8 cellular contexts compared by ENCODE assay signal in the genomic region with DNA sequence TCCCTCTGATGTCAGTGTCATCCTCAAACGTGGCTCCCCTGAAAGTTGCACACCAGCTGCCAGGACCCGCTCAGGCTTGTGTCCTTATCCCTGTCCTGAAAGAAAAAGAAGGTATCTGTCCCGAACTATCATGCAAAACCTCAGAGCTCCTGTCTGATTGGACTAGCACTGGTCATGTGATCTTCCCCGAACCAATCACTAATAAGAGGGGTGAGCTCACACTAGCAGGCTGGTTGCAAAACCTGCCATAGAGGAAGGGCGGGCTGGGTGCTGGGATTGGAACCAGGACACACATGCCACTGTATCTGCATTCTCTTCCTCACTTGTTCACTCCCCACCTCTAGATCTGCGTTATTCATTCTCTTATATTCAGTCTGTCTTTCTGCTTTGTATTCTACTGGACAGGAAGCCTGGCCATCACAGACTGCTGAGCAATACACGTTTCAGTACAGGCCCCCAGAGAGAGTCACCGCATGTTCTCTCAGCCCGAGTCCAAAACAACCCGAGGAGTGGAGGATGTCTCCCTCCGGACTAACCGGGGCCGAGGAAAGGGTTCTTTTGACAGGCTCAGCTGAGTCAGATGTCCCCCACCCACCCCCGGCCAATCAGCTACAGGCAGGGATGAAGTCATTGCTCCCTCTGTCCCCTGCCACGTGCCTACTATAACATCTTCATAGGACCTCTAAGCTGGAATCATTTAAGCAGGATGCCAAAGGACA.
DNase-seq lines count a peak whose midpoint lies in the region; ATAC-seq and TF ChIP-seq lines count a peak whose summit lies in the region.

No MANE protein-coding gene starts in this region.

- H3K9me3 ChIP-seq in HEK293 (ENCODE audit: control insufficient read depth, insufficient read depth, low read depth, low read length) (no peaks in the 10 kb centered on the region; the same call in 1 of the 2 replicates), T-helper 17 cell (ENCODE audit: control insufficient read depth, low read length, poor library complexity, severe bottlenecking) (no peaks in the 10 kb centered on the region)

- CTCF ChIA-PET in activated CD8-positive, alpha-beta T cell treated with anti-CD3 and anti-CD28 coated beads for 36 hours (lab: Charles Lee), result interaction anchor here (1.1 kb wide), 1 partner anchor 15 kb away, joined by 3 read pairs; no protein-coding TSS in a partner anchor
- CTCF ChIA-PET in activated CD8-positive, alpha-beta T cell treated with anti-CD3 and anti-CD28 coated beads, Interleukin-2, amount 10 ng/mL, durations not matched to agents 7 days and 5 days (lab: Charles Lee), result interaction anchor here (1.2 to 1.5 kb wide), 2 partner anchors 13 to 38 kb away, joined by 3 to 4 read pairs; no protein-coding TSS in a partner anchor
- CTCF ChIA-PET in HEK293 (lab: Yijun Ruan, JAX), result interaction anchor here (0.5 to 1.9 kb wide), 10 partner anchors 15 to 1116 kb away, joined by 3 to 15 read pairs (median 4); no protein-coding TSS in a partner anchor

- no peak overlapping the region for H3K27ac Mint-ChIP-seq in activated CD8-positive, alpha-beta T cell treated with anti-CD3 and anti-CD28 coated beads for 36 hours
- H3K27ac Mint-ChIP-seq in activated CD8-positive, alpha-beta T cell treated with anti-CD3 and anti-CD28 coated beads, Interleukin-2, amount 10 ng/mL, durations not matched to agents 7 days and 5 days, result no peak overlapping the region
- H3K27ac Mint-ChIP-seq in T-helper 17 cell (no peak overlapping the region), naive B cell (no peak overlapping the region)
- H3K27ac Mint-ChIP-seq in activated T-helper 1 cell treated with anti-CD3 and anti-CD28 coated beads, Interleukin-12 subunit alpha, Interleukin-12 subunit beta, Interleukin-2, Interleukin-4 antibody, amounts not matched to agents 30 ng/mL and 10 ng/mL and 1 ng/mL, durations not matched to agents 14 hours and 24 hours and 36 hours, result no peak overlapping the region

- TF ChIP-seq CTCF in activated CD8-positive, alpha-beta T cell treated with anti-CD3 and anti-CD28 coated beads for 36 hours (IDR thresholded peaks at IDR 0.05), result no peak
- TF ChIP-seq CTCF in HEK293 (tag by site-specific recombination; IDR thresholded peaks at IDR 0.05), result no peak

- no peak overlapping the region for H3K4me3 ChIP-seq in HEK293 (ENCODE audit: low read depth, low read length)

- DNase-seq in activated CD8-positive, alpha-beta T cell treated with anti-CD3 and anti-CD28 coated beads for 36 hours, result peak; percentile 17
- no peak for DNase-seq in activated CD8-positive, alpha-beta T cell treated with anti-CD3 and anti-CD28 coated beads, Interleukin-2, amount 10 ng/mL, durations not matched to agents 7 days and 5 days
- DNase-seq in NCI-H1048 (lab: John Stamatoyannopoulos, UW), result peak; percentile 71
- DNase-seq in T-helper 17 cell, result no peak
- DNase-seq in fibroblast of the conjunctiva (ENCODE audit: low read depth), result peak; percentile 95
- DNase-seq in naive B cell, result peak; percentile 47
- no peak for DNase-seq in activated T-helper 1 cell treated with anti-CD3 and anti-CD28 coated beads, Interleukin-12 subunit alpha, Interleukin-12 subunit beta, Interleukin-2, Interleukin-4 antibody, amounts not matched to agents 30 ng/mL and 10 ng/mL and 1 ng/mL, durations not matched to agents 14 hours and 24 hours and 36 hours (ENCODE audit: low spot score)

- no peaks in the 10 kb centered on the region for H3K9me3 Mint-ChIP-seq in activated CD8-positive, alpha-beta T cell treated with anti-CD3 and anti-CD28 coated beads for 36 hours
- no peaks in the 10 kb centered on the region for H3K9me3 Mint-ChIP-seq in activated CD8-positive, alpha-beta T cell treated with anti-CD3 and anti-CD28 coated beads, Interleukin-2, amount 10 ng/mL, durations not matched to agents 7 days and 5 days (ENCODE audit: insufficient read depth)
- H3K9me3 Mint-ChIP-seq in naive B cell, result no peaks in the 10 kb centered on the region
- no peaks in the 10 kb centered on the region for H3K9me3 Mint-ChIP-seq in activated T-helper 1 cell treated with anti-CD3 and anti-CD28 coated beads, Interleukin-12 subunit alpha, Interleukin-12 subunit beta, Interleukin-2, Interleukin-4 antibody, amounts not matched to agents 30 ng/mL and 10 ng/mL and 1 ng/mL, durations not matched to agents 14 hours and 24 hours and 36 hours

- H3K4me1 ChIP-seq in HEK293 (ENCODE audit: control insufficient read depth, insufficient read depth, low read length), result peaks cover 29% of the 10 kb centered on the region

- no peaks in the 10 kb centered on the region for H3K36me3 Mint-ChIP-seq in activated CD8-positive, alpha-beta T cell treated with anti-CD3 and anti-CD28 coated beads for 36 hours (ENCODE audit: low read depth)
- no peaks in the 10 kb centered on the region for H3K36me3 Mint-ChIP-seq in activated CD8-positive, alpha-beta T cell treated with anti-CD3 and anti-CD28 coated beads, Interleukin-2, amount 10 ng/mL, durations not matched to agents 7 days and 5 days (ENCODE audit: low read depth)
- H3K36me3 Mint-ChIP-seq in T-helper 17 cell (ENCODE audit: low read depth) (peaks cover 9% of the 10 kb centered on the region), naive B cell (no peaks in the 10 kb centered on the region)
- H3K36me3 Mint-ChIP-seq in activated T-helper 1 cell treated with anti-CD3 and anti-CD28 coated beads, Interleukin-12 subunit alpha, Interleukin-12 subunit beta, Interleukin-2, Interleukin-4 antibody, amounts not matched to agents 30 ng/mL and 10 ng/mL and 1 ng/mL, durations not matched to agents 14 hours and 24 hours and 36 hours (ENCODE audit: low read depth), result no peaks in the 10 kb centered on the region

- no peak overlapping the region for H3K4me3 Mint-ChIP-seq in activated CD8-positive, alpha-beta T cell treated with anti-CD3 and anti-CD28 coated beads for 36 hours
- H3K4me3 Mint-ChIP-seq in activated CD8-positive, alpha-beta T cell treated with anti-CD3 and anti-CD28 coated beads, Interleukin-2, amount 10 ng/mL, durations not matched to agents 7 days and 5 days, result no peak overlapping the region
- H3K4me3 Mint-ChIP-seq in T-helper 17 cell (no peak overlapping the region), naive B cell (no peak overlapping the region)
- H3K4me3 Mint-ChIP-seq in activated T-helper 1 cell treated with anti-CD3 and anti-CD28 coated beads, Interleukin-12 subunit alpha, Interleukin-12 subunit beta, Interleukin-2, Interleukin-4 antibody, amounts not matched to agents 30 ng/mL and 10 ng/mL and 1 ng/mL, durations not matched to agents 14 hours and 24 hours and 36 hours, result no peak overlapping the region

- intact Hi-C loops in activated CD8-positive, alpha-beta T cell treated with anti-CD3 and anti-CD28 coated beads for 36 hours (cut with micrococcal nuclease), result no loop called here
- intact Hi-C loops in activated T-helper 1 cell treated with anti-CD3 and anti-CD28 coated beads, Interleukin-12 subunit alpha, Interleukin-12 subunit beta, Interleukin-2, Interleukin-4 antibody, amounts not matched to agents 30 ng/mL and 10 ng/mL and 1 ng/mL, durations not matched to agents 14 hours and 24 hours and 36 hours (cut with micrococcal nuclease), result loop anchor here (5.0 kb wide), 1 partner anchor 97 kb away; a partner anchor contains a TSS

- H3K36me3 ChIP-seq in HEK293 (ENCODE audit: control insufficient read depth in 2 of 2, insufficient read depth in 1 of 2, low read length in 2 of 2), result no peaks in the 10 kb centered on the region; a peak in 1 of 3 replicates

- peaks cover 5% of the 10 kb centered on the region for H3K4me1 Mint-ChIP-seq in activated CD8-positive, alpha-beta T cell treated with anti-CD3 and anti-CD28 coated beads for 36 hours (ENCODE audit: low read depth)
- H3K4me1 Mint-ChIP-seq in activated CD8-positive, alpha-beta T cell treated with anti-CD3 and anti-CD28 coated beads, Interleukin-2, amount 10 ng/mL, durations not matched to agents 7 days and 5 days (ENCODE audit: low read depth), result no peaks in the 10 kb centered on the region
- H3K4me1 Mint-ChIP-seq in T-helper 17 cell (peaks cover 16% of the 10 kb centered on the region), naive B cell (peaks cover 21 to 39% (median 30%) of the 10 kb centered on the region in 3 donors)
- H3K4me1 Mint-ChIP-seq in activated T-helper 1 cell treated with anti-CD3 and anti-CD28 coated beads, Interleukin-12 subunit alpha, Interleukin-12 subunit beta, Interleukin-2, Interleukin-4 antibody, amounts not matched to agents 30 ng/mL and 10 ng/mL and 1 ng/mL, durations not matched to agents 14 hours and 24 hours and 36 hours (ENCODE audit: low read depth), result no peaks in the 10 kb centered on the region

- peak overlapping the region; percentile 85 for H3K27ac ChIP-seq in HEK293 (ENCODE audit: extremely low read depth, low read depth, low read length)

- ATAC-seq in activated CD8-positive, alpha-beta T cell treated with anti-CD3 and anti-CD28 coated beads for 36 hours, result peak; percentile 53
- no peak for ATAC-seq in activated CD8-positive, alpha-beta T cell treated with anti-CD3 and anti-CD28 coated beads, Interleukin-2, amount 10 ng/mL, durations not matched to agents 7 days and 5 days
- ATAC-seq in T-helper 17 cell (peak; percentile 62), naive B cell (ENCODE audit: low read depth in 2 of 2) (peak; percentile 62 to 65)

- no peaks in the 10 kb centered on the region for H3K27me3 Mint-ChIP-seq in activated CD8-positive, alpha-beta T cell treated with anti-CD3 and anti-CD28 coated beads for 36 hours
- H3K27me3 Mint-ChIP-seq in activated CD8-positive, alpha-beta T cell treated with anti-CD3 and anti-CD28 coated beads, Interleukin-2, amount 10 ng/mL, durations not matched to agents 7 days and 5 days (ENCODE audit: low read depth), result no peaks in the 10 kb centered on the region
- H3K27me3 Mint-ChIP-seq in T-helper 17 cell (no peaks in the 10 kb centered on the region), naive B cell (no peaks in the 10 kb centered on the region)
- H3K27me3 Mint-ChIP-seq in activated T-helper 1 cell treated with anti-CD3 and anti-CD28 coated beads, Interleukin-12 subunit alpha, Interleukin-12 subunit beta, Interleukin-2, Interleukin-4 antibody, amounts not matched to agents 30 ng/mL and 10 ng/mL and 1 ng/mL, durations not matched to agents 14 hours and 24 hours and 36 hours (ENCODE audit: insufficient read depth), result no peaks in the 10 kb centered on the region

- POLR2A ChIA-PET in activated CD8-positive, alpha-beta T cell treated with anti-CD3 and anti-CD28 coated beads for 36 hours (lab: Charles Lee), result no interaction called here
- POLR2A ChIA-PET in activated CD8-positive, alpha-beta T cell treated with anti-CD3 and anti-CD28 coated beads, Interleukin-2, amount 10 ng/mL, durations not matched to agents 7 days and 5 days (lab: Charles Lee), result no interaction called here
- POLR2A ChIA-PET in HEK293 (lab: Yijun Ruan, JAX), result interaction anchor here (0.7 to 3.3 kb wide), 16 partner anchors 10 to 1523 kb away, joined by 3 to 38 read pairs (median 4); a partner anchor contains a TSS

TF ChIP-seq in HEK293, 187 proteins besides CTCF, POLR2A, EP300 and RAD21 (continues in another document):
- no peak for TF ChIP-seq ZNF155 (tag by site-specific recombination; IDR thresholded peaks at IDR 0.05)

Comparison
In these comparisons a context has a peak if more than half of its experiments do, and no peak if none do; other contexts are left out.
1. DNase-seq: peak in activated CD8-positive, alpha-beta T cell treated with anti-CD3 and anti-CD28 coated beads for 36 hours (single experiment), NCI-H1048 (single experiment), fibroblast of the conjunctiva (single experiment) and naive B cell (single experiment); none in activated CD8-positive, alpha-beta T cell treated with anti-CD3 and anti-CD28 coated beads, Interleukin-2, amount 10 ng/mL, durations not matched to agents 7 days and 5 days (single experiment), T-helper 17 cell (0 of 3) and activated T-helper 1 cell treated with anti-CD3 and anti-CD28 coated beads, Interleukin-12 subunit alpha, Interleukin-12 subunit beta, Interleukin-2, Interleukin-4 antibody, amounts not matched to agents 30 ng/mL and 10 ng/mL and 1 ng/mL, durations not matched to agents 14 hours and 24 hours and 36 hours (single experiment).